Comparison of ENCODE assay signal across 1 cellular context in genomic region chr17:75665981-75666380, GRCh38.
TF ChIP-seq lines count a peak whose summit lies in the region.

No MANE protein-coding gene starts in this region.

TF ChIP-seq in H1, 55 proteins besides CTCF, POLR2A, EP300 and RAD21:
- no peak for TF ChIP-seq SIN3A (conservative IDR thresholded peaks at IDR 0.05 in 1 of 2, IDR thresholded peaks at IDR 0.05 in 1 of 2; ENCODE audit: low read depth in 1 of 2, low read length in 2 of 2)
- TF ChIP-seq NANOG (IDR thresholded peaks at IDR 0.05; ENCODE audit: insufficient read depth, low read depth, low read length, poor library complexity, severe bottlenecking), result no peak
- TF ChIP-seq RFX5 (IDR thresholded peaks at IDR 0.05; ENCODE audit: borderline replicate concordance, low read depth, low read length), result no peak
- TF ChIP-seq SUZ12 (IDR thresholded peaks at IDR 0.05; ENCODE audit: low read length), result no peak
- TF ChIP-seq KDM5A (IDR thresholded peaks at IDR 0.05; ENCODE audit: low read length), result no peak
- no peak for TF ChIP-seq TCF12 (IDR thresholded peaks at IDR 0.05; ENCODE audit: low read depth, low read length)
- no peak for TF ChIP-seq MAFK (IDR thresholded peaks at IDR 0.05; ENCODE audit: low read depth, low read length)
- no peak for TF ChIP-seq TBP (IDR thresholded peaks at IDR 0.05; ENCODE audit: low read depth, low read length)
- no peak for TF ChIP-seq CREB1 (IDR thresholded peaks at IDR 0.05)
- TF ChIP-seq POU5F1 (IDR thresholded peaks at IDR 0.05; ENCODE audit: low read depth, low read length), result no peak
- TF ChIP-seq USF2 (IDR thresholded peaks at IDR 0.05; ENCODE audit: low read length), result no peak
- no peak for TF ChIP-seq BRCA1 (IDR thresholded peaks at IDR 0.05; ENCODE audit: low read depth, low read length)
- no peak for TF ChIP-seq YY1 (IDR thresholded peaks at IDR 0.05; ENCODE audit: low read depth, low read length)
